Comparison of ENCODE assay signal across 21 cellular contexts in the genomic region with DNA sequence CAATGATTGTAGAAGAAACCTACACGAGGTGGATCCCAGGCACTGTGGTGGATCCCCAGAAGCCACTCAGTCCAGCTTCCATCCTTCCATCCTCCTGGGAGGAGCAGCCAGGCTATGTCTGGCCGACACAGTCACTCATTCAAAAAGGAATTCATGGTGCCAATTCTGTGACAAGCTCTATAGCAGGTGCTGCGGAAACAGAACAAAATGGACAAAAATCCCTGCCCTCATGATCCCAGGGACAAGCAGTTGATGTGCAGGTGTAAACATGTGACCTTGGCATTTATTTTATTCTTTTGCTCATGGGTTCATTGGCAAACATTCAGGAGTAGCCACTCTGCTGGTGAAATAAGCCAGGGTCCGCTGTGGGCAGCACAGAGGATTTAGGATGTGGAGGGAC. TPM values are rescaled to one million over a fixed set of nuclear protein-coding genes. Genes with fewer than 3 reads are reported as not detected.
A peak's percentile ranks its signal among the peaks of the same experiment; 100 is the strongest.
DNase-seq lines count a peak whose midpoint lies in the region; ATAC-seq, FAIRE-seq and TF ChIP-seq lines count a peak whose summit lies in the region.
"Had no signal": no experiment of that assay in that cellular context is flagged by ENCODE, and none has a peak within 500 bp of the region (broad histone marks: within the 10 kb centered on the region; RNA-seq: fewer than 3 reads in every experiment).

No MANE protein-coding gene starts in this region.

- peaks cover 19% of the 10 kb centered on the region for H3K4me1 Mint-ChIP-seq in neural crest cell

- no peaks in the 10 kb centered on the region for H3K36me3 Mint-ChIP-seq in neural crest cell (ENCODE audit: low read depth)

- no peaks in the 10 kb centered on the region for H3K4me1 ChIP-seq in spleen
- no peaks in the 10 kb centered on the region for H3K4me1 ChIP-seq in lower lobe of right lung
- H3K4me1 ChIP-seq: A549 had no signal

- H3K36me3 ChIP-seq in spleen (no peaks in the 10 kb centered on the region), lower lobe of right lung (no peaks in the 10 kb centered on the region)

- no peak overlapping the region for H3K4me3 Mint-ChIP-seq in neural crest cell
- H3K4me3 Mint-ChIP-seq: CD4-positive, alpha-beta T cell; HFFc6 had no signal

- H3K9me3 ChIP-seq in spleen (no peaks in the 10 kb centered on the region), lower lobe of right lung (no peaks in the 10 kb centered on the region)
- H3K9me3 ChIP-seq: A549, Caco-2 had no signal

- H3K4me3 ChIP-seq in spleen: no peak overlapping the region
- H3K4me3 ChIP-seq in lower lobe of right lung: no peak overlapping the region
- H3K4me3 ChIP-seq: A549 had no signal

- WGBS in spleen, 5 donors: 76 to 93% (median 82%) methylated on average over 4 of the region's 4 CpGs

- POLR2A ChIA-PET in GM10248 (lab: Yijun Ruan, JAX): no interaction called here

- TF ChIP-seq CTCF in neural crest cell (conservative IDR thresholded peaks at IDR 0.05): no peak
- TF ChIP-seq CTCF in spleen (IDR thresholded peaks at IDR 0.05 in 8 of 11, conservative IDR thresholded peaks at IDR 0.05 in 3 of 11): no peak
- TF ChIP-seq CTCF in lower lobe of right lung (IDR thresholded peaks at IDR 0.05): no peak
- TF ChIP-seq CTCF in GM10248 (IDR thresholded peaks at IDR 0.05; ENCODE audit: control extremely low read depth, extremely low read depth, low read depth, missing control alignments): no peak

- H3K27me3 ChIP-seq in spleen (replicated peaks in 1 of 7) (peaks cover 0 to 29% (median 0%) of the 10 kb centered on the region in 7 donors), lower lobe of right lung (ENCODE audit: low read depth) (peaks cover 3% of the 10 kb centered on the region)

- no peaks in the 10 kb centered on the region for H3K27me3 Mint-ChIP-seq in neural crest cell (ENCODE audit: low read depth)

- H3K27ac ChIP-seq in angular gyrus (ENCODE audit: low read depth, low read length) (peak overlapping the region; percentile 84), spleen (no peak overlapping the region), lower lobe of right lung (no peak overlapping the region)
- H3K27ac ChIP-seq: 22Rv1, A549, C4-2B, HL-60 had no signal

- peak overlapping the region; percentile 75 for H3K27ac Mint-ChIP-seq in neural crest cell (ENCODE audit: unreplicated experiment)
- H3K27ac Mint-ChIP-seq: CD4-positive, alpha-beta T cell; HFFc6 had no signal

- TF ChIP-seq POLR2A in spleen (IDR thresholded peaks at IDR 0.05): no peak

- intact Hi-C loops in spleen (cut with DNase I; ENCODE audit: low total_unique reads): no loop called here
- intact Hi-C loops in lower lobe of right lung (cut with DNase I): no loop called here
- intact Hi-C loops in posterior vena cava (cut with DNase I): no loop called here

- no peak for FAIRE-seq in frontal cortex (lab: Jason Lieb, UNC)
- FAIRE-seq: A549, D721Med, G401.6 had no signal

- DNase-seq in globus pallidus (ENCODE audit: low spot score) (peak; percentile 63), neural crest cell (ENCODE audit: low read depth, low spot score) (no peak), spleen (peak; percentile 11), lower lobe of right lung (no peak), frontal cortex (ENCODE audit: low spot score in 2 of 2) (no peak), posterior vena cava (ENCODE audit: low spot score) (no peak), GM10248 (ENCODE audit: extremely low spot score) (no peak)
- DNase-seq: AML-193; Caco-2; CD4-positive, alpha-beta T cell; GOT3; HFFc6 had no signal

- H3K9me3 Mint-ChIP-seq in neural crest cell: no peaks in the 10 kb centered on the region
- H3K9me3 Mint-ChIP-seq: CD4-positive, alpha-beta T cell had no signal

- CTCF ChIA-PET in GM10248 (lab: Yijun Ruan, JAX): no interaction called here

- ATAC-seq in lower lobe of right lung: no peak
- ATAC-seq: HCT116 had no signal

RNA-seq across cellular contexts. Expression of a gene that starts 49.2 kb away (rescaled TPM):
- 55.5 and 58.4 TPM in 2 replicates for total RNA-seq in neural crest cell
- total RNA-seq in spleen: 1 to 10 TPM in 3 of 7 donors, under 1 TPM in 4; 0.33 to 1.8 (median 0.94) TPM
- polyA plus RNA-seq in spleen: under 1 TPM; 0.24 to 0.99 (median 0.35) TPM
- 59.2 TPM for total RNA-seq in lower lobe of right lung
- total RNA-seq in frontal cortex: 34.2 TPM
- 10 to 100 TPM; 16.4 to 17.7 TPM for total RNA-seq in posterior vena cava
- total RNA-seq: HFFc6, HT1080 had no signal

Comparison
In these comparisons a context has a peak if more than half of its experiments do, and no peak if none do; other contexts are left out.
1. DNase-seq: peak in globus pallidus (single experiment) and spleen (single experiment); none in neural crest cell (single experiment), lower lobe of right lung (single experiment), frontal cortex (0 of 2), posterior vena cava (single experiment) and GM10248 (single experiment).
2. RNA of a gene that starts 49.2 kb away (total RNA-seq): 59.2 TPM in lower lobe of right lung (single experiment), 55.5 to 58.4 TPM in neural crest cell, 34.2 TPM in frontal cortex (single experiment) and 16.4 to 17.7 TPM in posterior vena cava; 0.33 to 1.8 TPM in spleen; every median in the first group is over 4 times any median in the second.